8 cellular contexts compared by ENCODE assay signal in the genomic region with DNA sequence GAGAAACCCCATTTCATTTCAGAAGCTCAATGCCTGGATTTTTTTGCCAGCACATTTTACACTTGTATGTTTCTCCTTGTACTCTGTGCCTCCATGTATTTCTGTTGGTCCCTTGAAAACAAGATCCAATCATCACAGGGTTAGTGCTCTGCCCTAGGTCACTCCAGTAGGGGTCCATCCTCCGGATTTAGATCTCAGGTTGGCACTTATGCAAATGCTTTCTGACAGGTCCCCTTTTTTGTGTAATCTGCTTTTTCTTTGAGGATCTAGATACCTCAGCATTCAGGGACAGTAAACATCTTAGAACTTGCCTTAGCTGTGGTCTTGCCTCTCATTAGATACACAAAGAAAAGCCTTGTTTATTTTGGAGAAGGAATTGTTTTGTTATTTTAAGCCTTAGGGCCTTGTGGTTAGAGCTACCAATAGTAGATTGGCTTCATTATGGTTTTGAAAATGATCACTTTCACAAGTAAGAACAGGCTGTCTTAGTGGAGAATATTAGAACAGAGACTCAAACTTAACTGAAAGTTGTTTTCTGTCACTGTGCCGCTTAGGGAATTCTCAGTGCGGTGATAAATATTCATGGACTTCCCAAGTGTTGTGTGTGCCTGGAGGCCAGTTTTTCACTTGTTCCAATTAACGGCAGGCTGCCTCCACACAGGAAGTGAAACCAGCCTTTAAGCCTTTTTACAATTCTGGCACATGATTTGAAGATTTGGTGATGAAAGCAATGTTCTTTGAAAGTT. TPM values are rescaled to one million over a fixed set of nuclear protein-coding genes. Genes with fewer than 3 reads are reported as not detected.
A peak's percentile ranks its signal among the peaks of the same experiment; 100 is the strongest.
DNase-seq lines count a peak whose midpoint lies in the region; ATAC-seq and TF ChIP-seq lines count a peak whose summit lies in the region.

No MANE protein-coding gene starts in this region.

- H3K27ac Mint-ChIP-seq in activated naive CD4-positive, alpha-beta T cell treated with anti-CD3 and anti-CD28 coated beads, Interleukin-2, amount 50 U/mL, for 24 hours = peak overlapping the region; percentile 35
- peak overlapping the region; percentile 17 for H3K27ac Mint-ChIP-seq in T-helper 1 cell treated with Interleukin-12 subunit alpha and Interleukin-12 subunit beta and Interleukin-4 antibody, amounts not matched to agents 30 μg/mL and 1 μg/mL, for 36 hours

- H3K4me1 Mint-ChIP-seq in activated naive CD4-positive, alpha-beta T cell treated with anti-CD3 and anti-CD28 coated beads, Interleukin-2, amount 50 U/mL, for 24 hours = peaks cover 16% of the 10 kb centered on the region
- peaks cover 11% of the 10 kb centered on the region for H3K4me1 Mint-ChIP-seq in T-helper 1 cell treated with Interleukin-12 subunit alpha and Interleukin-12 subunit beta and Interleukin-4 antibody, amounts not matched to agents 30 μg/mL and 1 μg/mL, for 36 hours (ENCODE audit: low read depth)

- no peak overlapping the region for H3K4me3 Mint-ChIP-seq in activated naive CD4-positive, alpha-beta T cell treated with anti-CD3 and anti-CD28 coated beads, Interleukin-2, amount 50 U/mL, for 24 hours
- no peak overlapping the region for H3K4me3 Mint-ChIP-seq in T-helper 1 cell treated with Interleukin-12 subunit alpha and Interleukin-12 subunit beta and Interleukin-4 antibody, amounts not matched to agents 30 μg/mL and 1 μg/mL, for 36 hours

- H3K4me1 ChIP-seq in upper lobe of left lung = peaks cover 18 to 57% (median 44%) of the 10 kb centered on the region in 4 donors

- no peak overlapping the region for H3K4me3 ChIP-seq in upper lobe of left lung

- DNase-seq in activated naive CD4-positive, alpha-beta T cell treated with anti-CD3 and anti-CD28 coated beads, Interleukin-2, amount 50 U/mL, for 16 hours = no peak
- peak in 1 of 2 donors; percentile 39 for DNase-seq in upper lobe of left lung
- no peak for DNase-seq in HPDE6-E6E7 (ENCODE audit: extremely low spot score)
- DNase-seq in activated CD4-positive, alpha-beta T cell treated with anti-CD3 and anti-CD28 coated beads for 1 hour = no peak

- H3K27ac ChIP-seq in layer of hippocampus (ENCODE audit: low read depth, low read length) (peak overlapping the region; percentile 84), upper lobe of left lung (peak overlapping the region; percentile 49 to 69 (median 62))

- no peaks in the 10 kb centered on the region for H3K36me3 Mint-ChIP-seq in activated naive CD4-positive, alpha-beta T cell treated with anti-CD3 and anti-CD28 coated beads, Interleukin-2, amount 50 U/mL, for 24 hours
- H3K36me3 Mint-ChIP-seq in T-helper 1 cell treated with Interleukin-12 subunit alpha and Interleukin-12 subunit beta and Interleukin-4 antibody, amounts not matched to agents 30 μg/mL and 1 μg/mL, for 36 hours (ENCODE audit: low read depth) = no peaks in the 10 kb centered on the region

- no peaks in the 10 kb centered on the region for H3K27me3 Mint-ChIP-seq in activated naive CD4-positive, alpha-beta T cell treated with anti-CD3 and anti-CD28 coated beads, Interleukin-2, amount 50 U/mL, for 24 hours
- peaks cover 13% of the 10 kb centered on the region for H3K27me3 Mint-ChIP-seq in T-helper 1 cell treated with Interleukin-12 subunit alpha and Interleukin-12 subunit beta and Interleukin-4 antibody, amounts not matched to agents 30 μg/mL and 1 μg/mL, for 36 hours (ENCODE audit: low read depth)

- H3K9me3 ChIP-seq in upper lobe of left lung = no peaks in the 10 kb centered on the region

- peak in 1 of 2 donors; percentile 68 for ATAC-seq in upper lobe of left lung (ENCODE audit: low FRiP score in 2 of 2)
- no peak for ATAC-seq in GM19328 (IDR thresholded peaks at IDR 0.05; ENCODE audit: unreplicated experiment)

- peak in 1 of 4 donors; percentile 39 for TF ChIP-seq POLR2A in upper lobe of left lung (IDR thresholded peaks at IDR 0.05)

- H3K27me3 ChIP-seq in layer of hippocampus (ENCODE audit: control insufficient read depth, insufficient read depth, low read length) = no peaks in the 10 kb centered on the region
- H3K27me3 ChIP-seq in upper lobe of left lung = no peaks in the 10 kb centered on the region

- WGBS in upper lobe of left lung, 2 donors = 11 to 13% methylated on average over 4 of the region's 4 CpGs

- no peak for TF ChIP-seq EP300 in upper lobe of left lung (IDR thresholded peaks at IDR 0.05)

- no peaks in the 10 kb centered on the region for H3K9me3 Mint-ChIP-seq in activated naive CD4-positive, alpha-beta T cell treated with anti-CD3 and anti-CD28 coated beads, Interleukin-2, amount 50 U/mL, for 24 hours
- no peaks in the 10 kb centered on the region for H3K9me3 Mint-ChIP-seq in T-helper 1 cell treated with Interleukin-12 subunit alpha and Interleukin-12 subunit beta and Interleukin-4 antibody, amounts not matched to agents 30 μg/mL and 1 μg/mL, for 36 hours

- no peaks in the 10 kb centered on the region for H3K36me3 ChIP-seq in upper lobe of left lung

- TF ChIP-seq CTCF in upper lobe of left lung (IDR thresholded peaks at IDR 0.05) = no peak

RNA-seq across cellular contexts. Expression of a gene that starts 7.8 kb away (rescaled TPM):
- 100 to 1,000 TPM in 1 of 6 donors, 10 to 100 TPM in 5; 15.5 to 141 (median 21.9) TPM for total RNA-seq in upper lobe of left lung

RNA-seq across cellular contexts. Expression of a gene that starts 22.2 kb away (rescaled TPM):
- 10 to 100 TPM; 26.8 to 47.1 (median 36.4) TPM for total RNA-seq in upper lobe of left lung
